ENCODE assay signal across 29 cellular contexts in the genomic region with DNA sequence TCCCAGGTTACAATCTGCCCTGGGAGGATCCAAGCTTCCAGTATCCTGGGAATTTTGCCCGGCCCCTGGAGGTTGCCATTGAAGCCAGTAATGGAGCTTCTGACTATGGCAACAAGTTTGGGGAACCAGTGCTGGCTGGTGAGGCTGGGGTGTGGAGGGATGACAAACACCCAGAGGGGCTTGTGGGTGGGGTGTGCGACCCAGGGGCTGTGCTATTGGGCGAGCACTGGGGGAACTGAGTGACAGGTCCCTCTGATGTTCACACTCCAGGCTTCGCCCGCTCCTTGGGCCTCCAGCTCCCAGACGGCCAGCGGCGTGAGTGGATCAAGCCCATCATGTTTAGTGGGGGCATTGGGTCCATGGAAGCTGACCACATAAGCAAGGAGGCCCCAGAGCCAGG. TPM values are rescaled to one million over a fixed set of nuclear protein-coding genes. Genes with fewer than 3 reads are reported as not detected.
"Had no signal": no experiment of that assay in that cellular context is flagged by ENCODE, and none has a peak within 500 bp of the region (broad histone marks: within the 10 kb centered on the region; RNA-seq: fewer than 3 reads in every experiment).

No MANE protein-coding gene starts in this region.

- H3K9me3 Mint-ChIP-seq: dendritic cell treated with granulocyte-macrophage colony-stimulating factor and Interleukin-4, amounts not matched to agents 40 ng/mL and 50 ng/mL, for 4 days; effector memory CD8-positive, alpha-beta T cell; endodermal cell; immature natural killer cell; naive B cell had no signal

- H3K9me3 ChIP-seq: colonic mucosa, esophagus squamous epithelium, gastrocnemius medialis, heart right ventricle, left lung, lower lobe of right lung, mucosa of descending colon had no signal

- H3K27me3 ChIP-seq: colonic mucosa, esophagus squamous epithelium, gastrocnemius medialis, heart right ventricle, left lung had no signal

- H3K4me1 ChIP-seq: colonic mucosa, esophagus squamous epithelium, gastrocnemius medialis, left lung, lower lobe of right lung had no signal

- H3K27ac ChIP-seq: colonic mucosa, epithelial cell of prostate, esophagus squamous epithelium, gastrocnemius medialis, heart right ventricle, left lung, lower lobe of right lung had no signal

- H3K36me3 ChIP-seq: colonic mucosa had no signal

- FAIRE-seq: endometrium had no signal

- H3K27ac Mint-ChIP-seq: dendritic cell treated with granulocyte-macrophage colony-stimulating factor and Interleukin-4, amounts not matched to agents 40 ng/mL and 50 ng/mL, for 4 days; effector memory CD8-positive, alpha-beta T cell; endodermal cell; immature natural killer cell; mesothelial cell of epicardium; naive B cell had no signal

- H3K27me3 Mint-ChIP-seq: dendritic cell treated with granulocyte-macrophage colony-stimulating factor and Interleukin-4, amounts not matched to agents 40 ng/mL and 50 ng/mL, for 4 days; effector memory CD8-positive, alpha-beta T cell; naive B cell had no signal

- ATAC-seq: effector memory CD8-positive, alpha-beta T cell; esophagus mucosa; gastrocnemius medialis; heart right ventricle; left cardiac atrium; left lung; left ventricle myocardium superior; lower lobe of right lung; mucosa of descending colon had no signal

- H3K4me1 Mint-ChIP-seq: endodermal cell, immature natural killer cell, mesothelial cell of epicardium, naive B cell had no signal

- H3K4me3 Mint-ChIP-seq: dendritic cell treated with granulocyte-macrophage colony-stimulating factor and Interleukin-4, amounts not matched to agents 40 ng/mL and 50 ng/mL, for 4 days; effector memory CD8-positive, alpha-beta T cell; endodermal cell; immature natural killer cell; mesothelial cell of epicardium; naive B cell had no signal

- DNase-seq: colonic mucosa; cortex of kidney; effector CD8-positive, alpha-beta T cell; effector memory CD8-positive, alpha-beta T cell; endodermal cell; erythroblast; esophagus squamous epithelium; foreskin fibroblast; foreskin melanocyte; gastrocnemius medialis; glutamatergic neuron; head of caudate nucleus; heart right ventricle; hippocampal formation; immature natural killer cell; islet precursor cell; left cardiac atrium; left lung; left ventricle myocardium superior; lower lobe of right lung; mesenchymal stem cell; mucosa of descending colon; naive B cell had no signal

- H3K4me3 ChIP-seq: colonic mucosa, esophagus squamous epithelium, gastrocnemius medialis, heart right ventricle, left lung, lower lobe of right lung, mucosa of descending colon had no signal

RNA-seq across cellular contexts. Expression of gene AURKB, which starts 47.4 kb away (rescaled TPM):
- total RNA-seq: mesenteric fat pad had no signal
